1 cellular context compared by ENCODE assay signal in genomic region chr1:51325878-51326755, GRCh38.
A peak's percentile ranks its signal among the peaks of the same experiment; 100 is the strongest.
TF ChIP-seq lines count a peak whose summit lies in the region.

No MANE protein-coding gene starts in this region.

TF ChIP-seq in K562, 482 proteins besides CTCF, POLR2A, EP300 and RAD21 (continued from another document):
- TF ChIP-seq, protein P1, sequence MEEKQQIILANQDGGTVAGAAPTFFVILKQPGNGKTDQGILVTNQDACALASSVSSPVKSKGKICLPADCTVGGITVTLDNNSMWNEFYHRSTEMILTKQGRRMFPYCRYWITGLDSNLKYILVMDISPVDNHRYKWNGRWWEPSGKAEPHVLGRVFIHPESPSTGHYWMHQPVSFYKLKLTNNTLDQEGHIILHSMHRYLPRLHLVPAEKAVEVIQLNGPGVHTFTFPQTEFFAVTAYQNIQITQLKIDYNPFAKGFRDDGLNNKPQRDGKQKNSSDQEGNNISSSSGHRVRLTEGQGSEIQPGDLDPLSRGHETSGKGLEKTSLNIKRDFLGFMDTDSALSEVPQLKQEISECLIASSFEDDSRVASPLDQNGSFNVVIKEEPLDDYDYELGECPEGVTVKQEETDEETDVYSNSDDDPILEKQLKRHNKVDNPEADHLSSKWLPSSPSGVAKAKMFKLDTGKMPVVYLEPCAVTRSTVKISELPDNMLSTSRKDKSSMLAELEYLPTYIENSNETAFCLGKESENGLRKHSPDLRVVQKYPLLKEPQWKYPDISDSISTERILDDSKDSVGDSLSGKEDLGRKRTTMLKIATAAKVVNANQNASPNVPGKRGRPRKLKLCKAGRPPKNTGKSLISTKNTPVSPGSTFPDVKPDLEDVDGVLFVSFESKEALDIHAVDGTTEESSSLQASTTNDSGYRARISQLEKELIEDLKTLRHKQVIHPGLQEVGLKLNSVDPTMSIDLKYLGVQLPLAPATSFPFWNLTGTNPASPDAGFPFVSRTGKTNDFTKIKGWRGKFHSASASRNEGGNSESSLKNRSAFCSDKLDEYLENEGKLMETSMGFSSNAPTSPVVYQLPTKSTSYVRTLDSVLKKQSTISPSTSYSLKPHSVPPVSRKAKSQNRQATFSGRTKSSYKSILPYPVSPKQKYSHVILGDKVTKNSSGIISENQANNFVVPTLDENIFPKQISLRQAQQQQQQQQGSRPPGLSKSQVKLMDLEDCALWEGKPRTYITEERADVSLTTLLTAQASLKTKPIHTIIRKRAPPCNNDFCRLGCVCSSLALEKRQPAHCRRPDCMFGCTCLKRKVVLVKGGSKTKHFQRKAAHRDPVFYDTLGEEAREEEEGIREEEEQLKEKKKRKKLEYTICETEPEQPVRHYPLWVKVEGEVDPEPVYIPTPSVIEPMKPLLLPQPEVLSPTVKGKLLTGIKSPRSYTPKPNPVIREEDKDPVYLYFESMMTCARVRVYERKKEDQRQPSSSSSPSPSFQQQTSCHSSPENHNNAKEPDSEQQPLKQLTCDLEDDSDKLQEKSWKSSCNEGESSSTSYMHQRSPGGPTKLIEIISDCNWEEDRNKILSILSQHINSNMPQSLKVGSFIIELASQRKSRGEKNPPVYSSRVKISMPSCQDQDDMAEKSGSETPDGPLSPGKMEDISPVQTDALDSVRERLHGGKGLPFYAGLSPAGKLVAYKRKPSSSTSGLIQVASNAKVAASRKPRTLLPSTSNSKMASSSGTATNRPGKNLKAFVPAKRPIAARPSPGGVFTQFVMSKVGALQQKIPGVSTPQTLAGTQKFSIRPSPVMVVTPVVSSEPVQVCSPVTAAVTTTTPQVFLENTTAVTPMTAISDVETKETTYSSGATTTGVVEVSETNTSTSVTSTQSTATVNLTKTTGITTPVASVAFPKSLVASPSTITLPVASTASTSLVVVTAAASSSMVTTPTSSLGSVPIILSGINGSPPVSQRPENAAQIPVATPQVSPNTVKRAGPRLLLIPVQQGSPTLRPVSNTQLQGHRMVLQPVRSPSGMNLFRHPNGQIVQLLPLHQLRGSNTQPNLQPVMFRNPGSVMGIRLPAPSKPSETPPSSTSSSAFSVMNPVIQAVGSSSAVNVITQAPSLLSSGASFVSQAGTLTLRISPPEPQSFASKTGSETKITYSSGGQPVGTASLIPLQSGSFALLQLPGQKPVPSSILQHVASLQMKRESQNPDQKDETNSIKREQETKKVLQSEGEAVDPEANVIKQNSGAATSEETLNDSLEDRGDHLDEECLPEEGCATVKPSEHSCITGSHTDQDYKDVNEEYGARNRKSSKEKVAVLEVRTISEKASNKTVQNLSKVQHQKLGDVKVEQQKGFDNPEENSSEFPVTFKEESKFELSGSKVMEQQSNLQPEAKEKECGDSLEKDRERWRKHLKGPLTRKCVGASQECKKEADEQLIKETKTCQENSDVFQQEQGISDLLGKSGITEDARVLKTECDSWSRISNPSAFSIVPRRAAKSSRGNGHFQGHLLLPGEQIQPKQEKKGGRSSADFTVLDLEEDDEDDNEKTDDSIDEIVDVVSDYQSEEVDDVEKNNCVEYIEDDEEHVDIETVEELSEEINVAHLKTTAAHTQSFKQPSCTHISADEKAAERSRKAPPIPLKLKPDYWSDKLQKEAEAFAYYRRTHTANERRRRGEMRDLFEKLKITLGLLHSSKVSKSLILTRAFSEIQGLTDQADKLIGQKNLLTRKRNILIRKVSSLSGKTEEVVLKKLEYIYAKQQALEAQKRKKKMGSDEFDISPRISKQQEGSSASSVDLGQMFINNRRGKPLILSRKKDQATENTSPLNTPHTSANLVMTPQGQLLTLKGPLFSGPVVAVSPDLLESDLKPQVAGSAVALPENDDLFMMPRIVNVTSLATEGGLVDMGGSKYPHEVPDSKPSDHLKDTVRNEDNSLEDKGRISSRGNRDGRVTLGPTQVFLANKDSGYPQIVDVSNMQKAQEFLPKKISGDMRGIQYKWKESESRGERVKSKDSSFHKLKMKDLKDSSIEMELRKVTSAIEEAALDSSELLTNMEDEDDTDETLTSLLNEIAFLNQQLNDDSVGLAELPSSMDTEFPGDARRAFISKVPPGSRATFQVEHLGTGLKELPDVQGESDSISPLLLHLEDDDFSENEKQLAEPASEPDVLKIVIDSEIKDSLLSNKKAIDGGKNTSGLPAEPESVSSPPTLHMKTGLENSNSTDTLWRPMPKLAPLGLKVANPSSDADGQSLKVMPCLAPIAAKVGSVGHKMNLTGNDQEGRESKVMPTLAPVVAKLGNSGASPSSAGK (IDR thresholded peaks at IDR 0.05) = peak; percentile 51
- TF ChIP-seq DDX20 (tag; IDR thresholded peaks at IDR 0.05; ENCODE audit: low read depth) (no peak), HDAC1 (IDR thresholded peaks at IDR 0.05) (peak in 1 of 2 experiments; percentile 12; a peak in 1 of 4 replicates), ZNF77 (CRISPR knock-in tag; IDR thresholded peaks at IDR 0.05) (no peak), IFI16 (CRISPR knock-in tag; IDR thresholded peaks at IDR 0.05) (no peak), GABPB2 (CRISPR knock-in tag; conservative IDR thresholded peaks at IDR 0.05) (no peak), TCF3 (CRISPR knock-in tag; IDR thresholded peaks at IDR 0.05) (peak; percentile 39; the same call in 1 of the 2 replicates), PHF20 (IDR thresholded peaks at IDR 0.05; ENCODE audit: partially characterized antibody) (no peak), ZNF239 (CRISPR knock-in tag; IDR thresholded peaks at IDR 0.05) (no peak), ZNF766 (CRISPR knock-in tag; conservative IDR thresholded peaks at IDR 0.05) (0 out of 2 replicates have a peak, but pooled peaks have one; percentile 44), NFIX (CRISPR knock-in tag; IDR thresholded peaks at IDR 0.05; ENCODE audit: low read depth) (no peak), HDAC3 (IDR thresholded peaks at IDR 0.05; ENCODE audit: borderline replicate concordance, partially characterized antibody) (no peak), MLLT1 (IDR thresholded peaks at IDR 0.05) (0 out of 4 replicates have a peak, but pooled peaks of 1 of the 2 experiments have one; percentile 34), TAF7 (tag; IDR thresholded peaks at IDR 0.05) (no peak), ZNF12 (CRISPR knock-in tag; IDR thresholded peaks at IDR 0.05) (no peak), STAG1 (CRISPR knock-in tag; IDR thresholded peaks at IDR 0.05; ENCODE audit: borderline replicate concordance) (no peak), YBX1 (IDR thresholded peaks at IDR 0.05) (no peak), BCLAF1 (IDR thresholded peaks at IDR 0.05; ENCODE audit: borderline replicate concordance in 1 of 2, control insufficient read depth in 1 of 2, low read depth in 2 of 2, low read length in 1 of 2) (no peak), NFYB (IDR thresholded peaks at IDR 0.05; ENCODE audit: extremely low read depth, insufficient read length) (no peak), KDM2B (CRISPR knock-in tag; IDR thresholded peaks at IDR 0.05) (no peak), SMARCA5 (IDR thresholded peaks at IDR 0.05) (no peak), NEUROD1 (IDR thresholded peaks at IDR 0.05; ENCODE audit: borderline replicate concordance, low read depth, low read length, partially characterized antibody) (no peak)
